9 cellular contexts compared by ENCODE assay signal in the genomic region with DNA sequence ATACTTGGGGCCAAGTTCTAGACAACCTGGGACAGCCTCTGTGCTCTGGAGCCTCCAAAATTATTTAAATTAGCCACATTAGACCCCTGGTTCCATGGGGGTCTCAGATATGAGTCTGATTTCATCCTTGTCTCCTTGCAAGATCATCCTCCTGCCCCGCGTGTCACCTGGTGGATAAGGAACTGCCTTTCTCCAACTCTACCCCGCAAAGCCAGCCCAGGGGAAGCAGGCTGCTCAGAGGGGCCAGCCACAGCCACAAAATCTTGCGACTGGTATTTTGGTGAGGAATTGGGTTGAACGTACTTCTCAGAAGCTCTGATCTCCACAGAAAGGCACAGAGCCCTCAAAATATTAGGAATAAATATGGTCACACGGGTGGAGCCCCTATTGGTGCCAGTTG.
"Had no signal": no experiment of that assay in that cellular context is flagged by ENCODE, and none has a peak within 500 bp of the region (broad histone marks: within the 10 kb centered on the region; RNA-seq: fewer than 3 reads in every experiment).

No MANE protein-coding gene starts in this region.

- H3K27ac ChIP-seq: HL-60, KMS-11 had no signal

- H3K9ac ChIP-seq: KMS-11 had no signal

- H2AFZ ChIP-seq: GM23338 had no signal

- DNase-seq: H9, HCEC 1CT, IMR-90 had no signal

- ATAC-seq: GM23338, K562 had no signal

- H3K4me2 ChIP-seq: GM23338, KMS-11 had no signal

- H3K4me3 Mint-ChIP-seq: GM23338, H9 had no signal

- H3K27ac Mint-ChIP-seq: GM23338, H9 had no signal

- H3K4me3 ChIP-seq: GM23338, K562 had no signal

- FAIRE-seq: H1, H54, K562 had no signal
